In the genomic region with DNA sequence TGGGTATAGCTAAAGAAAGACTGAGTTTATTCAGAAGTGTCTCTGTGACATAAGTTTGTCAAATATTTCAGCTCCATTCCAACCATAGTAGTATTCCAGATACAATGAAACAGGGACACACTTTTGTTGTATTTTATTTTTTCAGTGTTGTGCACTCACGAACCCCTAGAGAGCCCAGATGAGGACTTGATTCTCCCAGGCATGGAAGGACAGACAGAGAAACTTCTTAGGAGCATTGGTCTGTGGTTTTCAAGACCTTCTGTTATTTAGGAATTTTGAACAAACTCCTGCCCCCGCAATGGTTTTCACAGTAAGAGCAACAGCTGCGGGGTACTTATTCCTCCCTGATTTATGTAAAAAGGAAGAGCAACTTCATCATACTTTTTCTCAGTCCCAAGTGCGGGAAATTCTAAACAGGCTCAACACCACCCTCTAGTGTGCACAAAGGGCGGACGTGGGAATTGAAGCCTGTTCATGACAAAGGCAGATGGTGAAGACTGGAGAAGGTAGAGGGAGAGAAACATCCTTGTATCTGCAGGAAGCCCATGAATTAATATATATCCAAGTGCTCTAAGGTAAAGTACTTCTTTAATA, we compare ENCODE assay signal across 8 cellular contexts.
DNase-seq lines count a peak whose midpoint lies in the region; ATAC-seq and TF ChIP-seq lines count a peak whose summit lies in the region.

No MANE protein-coding gene starts in this region.

- H3K4me3 ChIP-seq in GM12864 (ENCODE audit: low read depth, low read length) = no peak overlapping the region

- H3K27me3 Mint-ChIP-seq in activated naive CD8-positive, alpha-beta T cell treated with anti-CD3 and anti-CD28 coated beads, Interleukin-2, amount 50 U/mL, for 24 hours = peaks cover 13% of the 10 kb centered on the region

- H3K27ac Mint-ChIP-seq in activated naive CD8-positive, alpha-beta T cell treated with anti-CD3 and anti-CD28 coated beads, Interleukin-2, amount 50 U/mL, for 24 hours = no peak overlapping the region

- in situ Hi-C loops in ACHN (cut with HindIII; ENCODE audit: low pct_ligation_motif_present, low pct_unique_long_range_greater_than_20kb, low sequenced_read_pairs) = no loop called here

- intact Hi-C loops in left cardiac atrium (cut with DNase I) = loop anchor here in 1 of 2 donors (10.0 kb wide), 2 partner anchors 675 to 825 kb away; no protein-coding TSS in a partner anchor

- ATAC-seq in HG03378 (IDR thresholded peaks at IDR 0.05; ENCODE audit: unreplicated experiment) (peak; percentile 56), left cardiac atrium (peak; percentile 86 to 87)
- peak; percentile 36 for ATAC-seq in activated naive CD8-positive, alpha-beta T cell treated with anti-CD3 and anti-CD28 coated beads, Interleukin-2, amount 50 U/mL, for 24 hours

- no peaks in the 10 kb centered on the region for H3K9me3 Mint-ChIP-seq in activated naive CD8-positive, alpha-beta T cell treated with anti-CD3 and anti-CD28 coated beads, Interleukin-2, amount 50 U/mL, for 24 hours

- peak; percentile 71 for TF ChIP-seq CTCF in GM12864 (IDR thresholded peaks at IDR 0.05; ENCODE audit: low read depth, low read length, missing control alignments)

- H3K4me3 Mint-ChIP-seq in activated naive CD8-positive, alpha-beta T cell treated with anti-CD3 and anti-CD28 coated beads, Interleukin-2, amount 50 U/mL, for 24 hours = no peak overlapping the region

- DNase-seq in ACHN (peak; percentile 74), GM12864 (ENCODE audit: low read depth) (peak; percentile 38), NCI-H82 treated with DMSO at 0.1 percent for 48 hours (lab: John Stamatoyannopoulos, UW; ENCODE audit: unreplicated experiment) (peak; percentile 53), left cardiac atrium (peak; percentile 28), retina (peak; percentile 65), cortex of kidney (lab: John Stamatoyannopoulos, UW) (no peak)
- DNase-seq in activated naive CD8-positive, alpha-beta T cell treated with anti-CD3 and anti-CD28 coated beads, Interleukin-2, amount 50 U/mL, for 24 hours = peak; percentile 29

- no peaks in the 10 kb centered on the region for H3K4me1 Mint-ChIP-seq in activated naive CD8-positive, alpha-beta T cell treated with anti-CD3 and anti-CD28 coated beads, Interleukin-2, amount 50 U/mL, for 24 hours

- H3K36me3 Mint-ChIP-seq in activated naive CD8-positive, alpha-beta T cell treated with anti-CD3 and anti-CD28 coated beads, Interleukin-2, amount 50 U/mL, for 24 hours (ENCODE audit: low read depth) = no peaks in the 10 kb centered on the region

Comparison
In these comparisons a context has a peak if more than half of its experiments do, and no peak if none do; other contexts are left out.
1. ATAC-seq: peak in every context shown above with its lines; median percentile 86 in left cardiac atrium; 56 in HG03378; 36 in activated naive CD8-positive, alpha-beta T cell treated with anti-CD3 and anti-CD28 coated beads, Interleukin-2, amount 50 U/mL, for 24 hours.